In genomic region chr22:20015971-20016733, GRCh38 we compare ENCODE assay signal across 1 cellular context.
A peak's percentile ranks its signal among the peaks of the same experiment; 100 is the strongest.
TF ChIP-seq lines count a peak whose summit lies in the region.

No MANE protein-coding gene starts in this region.

TF ChIP-seq in HepG2, 621 proteins besides CTCF, POLR2A, EP300 and RAD21 (continued from another document and continues in another):
- TF ChIP-seq SYNCRIP (IDR thresholded peaks at IDR 0.05; ENCODE audit: insufficient read depth, low read depth, low read length), result no peak
- no peak for TF ChIP-seq KDM3A (CRISPR knock-in tag; IDR thresholded peaks at IDR 0.05; ENCODE audit: low read depth)
- no peak for TF ChIP-seq PHF21A (CRISPR knock-in tag; IDR thresholded peaks at IDR 0.05)
- TF ChIP-seq RERE (CRISPR knock-in tag; IDR thresholded peaks at IDR 0.05; ENCODE audit: low read depth), result no peak
- TF ChIP-seq TFDP1 (CRISPR knock-in tag; IDR thresholded peaks at IDR 0.05; ENCODE audit: borderline replicate concordance), result no peak
- no peak for TF ChIP-seq KAT2B (IDR thresholded peaks at IDR 0.05; ENCODE audit: borderline replicate concordance, low read depth, low read length)
- no peak for TF ChIP-seq CEBPB (IDR thresholded peaks at IDR 0.05; ENCODE audit: borderline replicate concordance, low read depth, low read length)
- TF ChIP-seq ZSCAN22 (CRISPR knock-in tag; IDR thresholded peaks at IDR 0.05), result no peak
- no peak for TF ChIP-seq YY1 (IDR thresholded peaks at IDR 0.05; ENCODE audit: insufficient read depth, insufficient replicate concordance, low read depth, low read length)
- TF ChIP-seq ZNF709 (CRISPR knock-in tag; IDR thresholded peaks at IDR 0.05), result no peak
- TF ChIP-seq SRY (CRISPR knock-in tag; IDR thresholded peaks at IDR 0.05), result no peak
- TF ChIP-seq SMC3 (IDR thresholded peaks at IDR 0.05; ENCODE audit: low read length), result no peak
- TF ChIP-seq ZSCAN30 (CRISPR knock-in tag; IDR thresholded peaks at IDR 0.05), result no peak
- TF ChIP-seq ATRX (CRISPR knock-in tag; IDR thresholded peaks at IDR 0.05; ENCODE audit: borderline replicate concordance), result no peak
- no peak for TF ChIP-seq ZNF569 (CRISPR knock-in tag; IDR thresholded peaks at IDR 0.05; ENCODE audit: borderline replicate concordance)
- no peak for TF ChIP-seq ZNF280B (CRISPR knock-in tag; IDR thresholded peaks at IDR 0.05; ENCODE audit: borderline replicate concordance)
- TF ChIP-seq FUBP1 (CRISPR knock-in tag; IDR thresholded peaks at IDR 0.05; ENCODE audit: borderline replicate concordance), result no peak
- TF ChIP-seq PAF1 (CRISPR knock-in tag; IDR thresholded peaks at IDR 0.05), result no peak
- TF ChIP-seq AGO2 (optimal IDR thresholded peaks at IDR 0.05; ENCODE audit: low read depth, low read length), result peak; percentile 29
- no peak for TF ChIP-seq HNF1A (IDR thresholded peaks at IDR 0.05; ENCODE audit: low read depth)
- no peak for TF ChIP-seq HNF1A (CRISPR knock-in tag; IDR thresholded peaks at IDR 0.05; ENCODE audit: borderline replicate concordance)
- no peak; the same call in 1 of the 2 replicates for TF ChIP-seq ZBTB25 (CRISPR knock-in tag; IDR thresholded peaks at IDR 0.05)
- no peak for TF ChIP-seq MAZ (IDR thresholded peaks at IDR 0.05; ENCODE audit: borderline replicate concordance, low read depth, low read length)
- TF ChIP-seq MAZ (CRISPR knock-in tag; IDR thresholded peaks at IDR 0.05; ENCODE audit: low read depth), result peak; percentile 89; the same call in 1 of the 2 replicates
- TF ChIP-seq ZNF234 (CRISPR knock-in tag; conservative IDR thresholded peaks at IDR 0.05), result no peak
- no peak for TF ChIP-seq BRF2 (CRISPR knock-in tag; IDR thresholded peaks at IDR 0.05)
- no peak for TF ChIP-seq LRRFIP1 (CRISPR knock-in tag; conservative IDR thresholded peaks at IDR 0.05)
- 0 out of 2 replicates have a peak, but pooled peaks have one; percentile 40 for TF ChIP-seq MTF2 (CRISPR knock-in tag; IDR thresholded peaks at IDR 0.05; ENCODE audit: borderline replicate concordance)
- TF ChIP-seq SIX1 (CRISPR knock-in tag; IDR thresholded peaks at IDR 0.05; ENCODE audit: borderline replicate concordance), result no peak
- no peak for TF ChIP-seq ZBTB44 (CRISPR knock-in tag; IDR thresholded peaks at IDR 0.05)
- TF ChIP-seq YEATS4 (CRISPR knock-in tag; IDR thresholded peaks at IDR 0.05; ENCODE audit: borderline replicate concordance), result peak; percentile 32; the same call in 1 of the 2 replicates
- no peak for TF ChIP-seq ISL2 (CRISPR knock-in tag; IDR thresholded peaks at IDR 0.05)
- 0 out of 2 replicates have a peak, but pooled peaks have one; percentile 44 for TF ChIP-seq PREB (CRISPR knock-in tag; IDR thresholded peaks at IDR 0.05)
- TF ChIP-seq ZNF205 (CRISPR knock-in tag; IDR thresholded peaks at IDR 0.05), result no peak
